ENCODE assay signal across 20 cellular contexts in the genomic region with DNA sequence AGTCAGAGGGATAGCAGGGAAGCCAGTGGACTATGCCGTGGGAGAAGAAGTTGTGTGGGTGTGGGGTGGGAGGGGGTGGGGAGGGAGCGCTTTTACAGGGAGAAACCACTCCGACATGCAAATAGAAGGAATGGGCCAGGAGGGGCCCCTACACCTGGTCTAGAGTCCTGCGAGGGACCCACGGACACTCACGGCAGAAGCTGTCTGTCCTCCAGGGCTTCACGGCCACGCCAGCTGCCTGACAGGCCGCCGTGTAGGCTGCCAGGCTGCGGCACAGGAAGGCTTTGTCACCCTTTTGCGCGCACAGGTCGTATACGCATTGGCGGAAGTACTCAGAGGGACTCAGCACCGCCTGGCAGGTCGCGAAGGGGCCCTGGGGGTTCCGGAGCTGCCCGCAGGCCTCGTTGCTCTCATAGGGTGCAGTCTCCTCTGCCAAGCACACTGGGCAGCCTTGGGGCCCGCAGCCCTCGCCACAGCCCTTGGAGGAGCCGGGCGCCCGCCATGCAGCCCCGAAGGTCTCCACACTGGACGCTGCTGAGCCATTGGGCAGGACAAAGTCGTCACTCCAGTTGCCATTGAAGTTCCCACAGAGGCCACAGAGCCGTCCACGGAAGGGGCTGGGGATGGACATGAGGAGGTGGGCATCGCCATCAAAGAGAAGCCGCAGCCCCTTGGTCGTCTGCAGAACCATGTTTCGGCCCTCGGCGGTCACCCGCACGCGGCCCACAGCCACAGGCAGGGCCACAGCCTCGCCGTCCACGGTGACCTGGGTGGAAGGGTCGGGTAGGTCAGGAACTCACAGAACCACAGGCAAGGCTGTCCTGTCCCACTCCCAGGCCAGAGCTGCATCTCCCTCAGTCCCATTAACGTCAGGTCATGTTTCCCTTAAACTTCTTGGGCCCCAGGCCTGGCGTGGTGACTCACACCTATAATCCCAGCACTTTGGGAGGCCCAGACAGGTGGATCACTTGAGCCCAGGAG. TPM values are rescaled to one million over a fixed set of nuclear protein-coding genes. Genes with fewer than 3 reads are reported as not detected.
A peak's percentile ranks its signal among the peaks of the same experiment; 100 is the strongest.
DNase-seq lines count a peak whose midpoint lies in the region; ATAC-seq, FAIRE-seq and TF ChIP-seq lines count a peak whose summit lies in the region.
"Had no signal": no experiment of that assay in that cellular context is flagged by ENCODE, and none has a peak within 500 bp of the region (broad histone marks: within the 10 kb centered on the region; RNA-seq: fewer than 3 reads in every experiment).

No MANE protein-coding gene starts in this region.

- no peaks in the 10 kb centered on the region for H3K79me2 ChIP-seq in K562 (ENCODE audit: control insufficient read depth, insufficient read depth, low read length)

- BruUV-seq in K562 (replicated peaks; lab: Mats Ljungman, UMichigan) = no TSS peak

- no peak overlapping the region for H2AFZ ChIP-seq in K562 (ENCODE audit: low read depth, low read length)
- H2AFZ ChIP-seq: GM23248 had no signal

- DNase-seq in activated naive CD4-positive, alpha-beta T cell treated with anti-CD3 and anti-CD28 coated beads, Interleukin-2, amount 10 ng/mL, durations not matched to agents 7 days and 5 days = no peak
- no peak for DNase-seq in activated naive CD4-positive, alpha-beta T cell treated with anti-CD3 and anti-CD28 coated beads, Interleukin-2, amount 50 U/mL, for 72 hours (ENCODE audit: low spot score in 2 of 2)
- no peak for DNase-seq in K562 (ENCODE audit: extremely low read depth in 1 of 4, low spot score in 3 of 4)
- peak; percentile 52 for DNase-seq in islet precursor cell
- no peak for DNase-seq in central memory CD4-positive, alpha-beta T cell
- no peak for DNase-seq in natural killer cell
- DNase-seq: 8988T; CD4-positive, alpha-beta memory T cell; DMS153; DND-41; EL; GM23248; IMR-90 had no signal

- 0 out of 6 replicates have a peak, but pooled peaks of 1 of the 3 experiments have one; percentile 18 for TF ChIP-seq CTCF in K562 (IDR thresholded peaks at IDR 0.05 in 2 of 3, conservative IDR thresholded peaks at IDR 0.05 in 1 of 3; ENCODE audit: insufficient read depth in 2 of 3, low read depth in 1 of 3, low read length in 3 of 3)
- no peak for TF ChIP-seq CTCF in natural killer cell (IDR thresholded peaks at IDR 0.05)

- TF ChIP-seq EP300 in K562 (IDR thresholded peaks at IDR 0.05; ENCODE audit: low read length) = no peak

- no peak for TF ChIP-seq POLR2A in K562 (conservative IDR thresholded peaks at IDR 0.05)

- H3K36me3 Mint-ChIP-seq in activated naive CD4-positive, alpha-beta T cell treated with anti-CD3 and anti-CD28 coated beads, Interleukin-2, amount 10 ng/mL, durations not matched to agents 7 days and 5 days = no peaks in the 10 kb centered on the region
- H3K36me3 Mint-ChIP-seq in activated naive CD4-positive, alpha-beta T cell treated with anti-CD3 and anti-CD28 coated beads, Interleukin-2, amount 50 U/mL, for 72 hours = no peaks in the 10 kb centered on the region
- H3K36me3 Mint-ChIP-seq in natural killer cell = no peaks in the 10 kb centered on the region
- H3K36me3 Mint-ChIP-seq: CD14-positive monocyte had no signal

- no peak for TF ChIP-seq RAD21 in K562 (CRISPR knock-in tag; conservative IDR thresholded peaks at IDR 0.05 in 1 of 2, IDR thresholded peaks at IDR 0.05 in 1 of 2)

- no peaks in the 10 kb centered on the region for H4K20me1 ChIP-seq in K562 (replicated peaks; ENCODE audit: control insufficient read depth, insufficient read depth, low read length)
- H4K20me1 ChIP-seq: BLaER1 had no signal

- H3K4me2 ChIP-seq in K562 (ENCODE audit: insufficient read depth, low read length) = no peak overlapping the region
- H3K4me2 ChIP-seq: BLaER1 had no signal

- H3K27me3 Mint-ChIP-seq in activated naive CD4-positive, alpha-beta T cell treated with anti-CD3 and anti-CD28 coated beads, Interleukin-2, amount 10 ng/mL, durations not matched to agents 7 days and 5 days = no peaks in the 10 kb centered on the region
- no peaks in the 10 kb centered on the region for H3K27me3 Mint-ChIP-seq in natural killer cell (ENCODE audit: low read depth in 2 of 2)
- H3K27me3 Mint-ChIP-seq: CD4-positive, alpha-beta memory T cell had no signal

- intact Hi-C loops in K562 (cut with micrococcal nuclease) (no loop called here), natural killer cell (cut with micrococcal nuclease) (no loop called here)

- FAIRE-seq in K562 (lab: Jason Lieb, UNC) = no peak
- FAIRE-seq: GM12878, H54, HTR-8/SVneo had no signal

- peaks cover 15 to 57% of the 10 kb centered on the region in 2 experiments for H3K27me3 ChIP-seq in K562 (ENCODE audit: control insufficient read depth in 2 of 2, insufficient read depth in 2 of 2, low read length in 2 of 2)
- H3K27me3 ChIP-seq: BLaER1 had no signal

- peaks cover 3% of the 10 kb centered on the region for H3K9me1 ChIP-seq in K562 (ENCODE audit: control insufficient read depth, insufficient read depth, low read length)

- 26% methylated on average over 36 of the region's 47 CpGs for WGBS in K562 (ENCODE audit: insufficient coverage, low coverage, missing lambda C conversion rate)

- in situ Hi-C loops in K562 (cut with MboI) = no loop called here

- H3K4me3 ChIP-seq in K562 = no peak overlapping the region
- H3K4me3 ChIP-seq: BLaER1, GM12878, GM23248 had no signal

- POLR2A ChIA-PET in K562 (lab: Yijun Ruan, JAX) = no interaction called here

- H3K4me1 ChIP-seq in K562 (replicated peaks in 1 of 2; ENCODE audit: control insufficient read depth in 2 of 2, insufficient read depth in 2 of 2, low read length in 2 of 2) = peaks cover 0 to 21% of the 10 kb centered on the region in 2 experiments; a peak in 2 of 5 replicates
- H3K4me1 ChIP-seq: BLaER1 had no signal

- H3K4me1 Mint-ChIP-seq in activated naive CD4-positive, alpha-beta T cell treated with anti-CD3 and anti-CD28 coated beads, Interleukin-2, amount 10 ng/mL, durations not matched to agents 7 days and 5 days = no peaks in the 10 kb centered on the region
- no peaks in the 10 kb centered on the region for H3K4me1 Mint-ChIP-seq in natural killer cell
- H3K4me1 Mint-ChIP-seq: CD14-positive monocyte; CD4-positive, alpha-beta memory T cell had no signal

- no peak overlapping the region for H3K27ac ChIP-seq in K562 (ENCODE audit: extremely low read depth, low read depth, low read length)
- H3K27ac ChIP-seq: BLaER1, GM23248 had no signal

- H3K9me3 Mint-ChIP-seq in activated naive CD4-positive, alpha-beta T cell treated with anti-CD3 and anti-CD28 coated beads, Interleukin-2, amount 10 ng/mL, durations not matched to agents 7 days and 5 days = no peaks in the 10 kb centered on the region
- H3K9me3 Mint-ChIP-seq in activated naive CD4-positive, alpha-beta T cell treated with anti-CD3 and anti-CD28 coated beads, Interleukin-2, amount 50 U/mL, for 72 hours = no peaks in the 10 kb centered on the region
- no peaks in the 10 kb centered on the region for H3K9me3 Mint-ChIP-seq in natural killer cell
- H3K9me3 Mint-ChIP-seq: CD4-positive, alpha-beta memory T cell had no signal

- no peaks in the 10 kb centered on the region for H3K36me3 ChIP-seq in K562 (ENCODE audit: control insufficient read depth, insufficient read depth, low read length)
- H3K36me3 ChIP-seq: BLaER1 had no signal

- CTCF ChIA-PET in activated naive CD4-positive, alpha-beta T cell treated with anti-CD3 and anti-CD28 coated beads, Interleukin-2, amount 10 ng/mL, durations not matched to agents 7 days and 5 days (lab: Charles Lee) = no interaction called here
- CTCF ChIA-PET in K562 (lab: Yijun Ruan, JAX; ENCODE audit: low intra/inter-chr PET ratio) = no interaction called here

- ATAC-seq in activated naive CD4-positive, alpha-beta T cell treated with anti-CD3 and anti-CD28 coated beads, Interleukin-2, amount 50 U/mL, for 72 hours = no peak
- ATAC-seq in K562 (peak; percentile 63), natural killer cell (no peak), GM21367 (IDR thresholded peaks at IDR 0.05; ENCODE audit: unreplicated experiment) (no peak)
- ATAC-seq: GM12878, HCT116 had no signal

- H3K4me3 Mint-ChIP-seq in activated naive CD4-positive, alpha-beta T cell treated with anti-CD3 and anti-CD28 coated beads, Interleukin-2, amount 10 ng/mL, durations not matched to agents 7 days and 5 days = no peak overlapping the region
- no peak overlapping the region for H3K4me3 Mint-ChIP-seq in natural killer cell
- H3K4me3 Mint-ChIP-seq: CD14-positive monocyte; CD4-positive, alpha-beta memory T cell had no signal

- H3K9ac ChIP-seq in K562 (ENCODE audit: insufficient read depth in 1 of 2, low read depth in 2 of 2, low read length in 2 of 2) = peak overlapping the region in 1 of 2 experiments; percentile 64; a peak in 1 of 4 replicates
- H3K9ac ChIP-seq: BLaER1, GM23248 had no signal

- no peaks in the 10 kb centered on the region for H3K9me3 ChIP-seq in K562 (replicated peaks; ENCODE audit: control insufficient read depth, insufficient read depth, low read depth, low read length)
- H3K9me3 ChIP-seq: BLaER1 had no signal

- peak overlapping the region; percentile 30 for H3K27ac Mint-ChIP-seq in activated naive CD4-positive, alpha-beta T cell treated with anti-CD3 and anti-CD28 coated beads, Interleukin-2, amount 10 ng/mL, durations not matched to agents 7 days and 5 days
- peak overlapping the region in 1 of 2 donors; percentile 61 for H3K27ac Mint-ChIP-seq in activated naive CD4-positive, alpha-beta T cell treated with anti-CD3 and anti-CD28 coated beads, Interleukin-2, amount 50 U/mL, for 72 hours
- no peak overlapping the region for H3K27ac Mint-ChIP-seq in natural killer cell
- H3K27ac Mint-ChIP-seq: CD14-positive monocyte had no signal

RNA-seq across cellular contexts. Expression of gene FBL, which starts 26.0 kb away (rescaled TPM):
- 100 to 1,000 TPM; 515 to 771 TPM for total RNA-seq in activated naive CD4-positive, alpha-beta T cell treated with anti-CD3 and anti-CD28 coated beads, Interleukin-2, amount 50 U/mL, for 72 hours
- total RNA-seq in K562 (2011; cell fraction: chromatin; rRNA removed; ENCODE audit: low replicate concordance) = 90.3 and 153 TPM in 2 replicates
- 155 and 156 TPM in 2 replicates for total RNA-seq in K562 (2011; cell fraction: nucleolus; rRNA removed)
- 201 and 290 TPM in 2 replicates for total RNA-seq in K562 (2011; cell fraction: nucleoplasm; rRNA removed)
- total RNA-seq in K562 (2014; rRNA removed) = 448 and 524 TPM in 2 replicates
- 676 and 696 TPM in 2 replicates for total RNA-seq in K562 (2014; rRNA removed; fragmentation: Illumina TruSeq; extraction: Trizol)
- 565 and 575 TPM in 2 replicates for total RNA-seq in K562 (2015; rRNA removed; fragmentation: Illumina TruSeq; extraction: Trizol)
- total RNA-seq in K562 (2021) = 761 and 811 TPM in 2 replicates
- 843 and 1,244 TPM in 2 replicates for polyA plus RNA-seq in K562 (2011; rRNA removed)
- 1,200 and 1,290 TPM in 2 replicates for polyA plus RNA-seq in K562 (2011; cell fraction: cytosol; rRNA removed)
- polyA plus RNA-seq in K562 (2011; cell fraction: nucleus; rRNA removed) = 284 and 323 TPM in 2 replicates
- polyA plus RNA-seq in K562 (2012) = 476 and 792 TPM in 2 replicates
- polyA plus RNA-seq in K562 (2014; fragmentation: Illumina TruSeq; extraction: Trizol) = 1,561 and 1,696 TPM in 2 replicates
- polyA plus RNA-seq in K562 (2014; fragmentation: Nextera tagmentation; extraction: Ambion mirVana) = 100 to 1,000 TPM; 201 to 235 TPM
- 672 and 721 TPM in 2 replicates for polyA plus RNA-seq in K562 (2014; rRNA removed)
- 930 and 947 TPM in 2 replicates for polyA minus RNA-seq in K562 (2011; rRNA and poly(A)+ RNA removed)
- polyA minus RNA-seq in K562 (2011; cell fraction: cytosol; rRNA and poly(A)+ RNA removed) = 316 and 353 TPM in 2 replicates
- polyA minus RNA-seq in K562 (2011; cell fraction: nucleus; rRNA and poly(A)+ RNA removed) = 33.4 and 57.8 TPM in 2 replicates
- 100 to 1,000 TPM; 181 to 213 (median 201) TPM for total RNA-seq in natural killer cell

RNA-seq across cellular contexts. Expression of gene DYRK1B, which starts 38.2 kb away (rescaled TPM):
- total RNA-seq in activated naive CD4-positive, alpha-beta T cell treated with anti-CD3 and anti-CD28 coated beads, Interleukin-2, amount 50 U/mL, for 72 hours = 10 to 100 TPM in 1 of 2 donors, 1 to 10 TPM in 1; 8.9 to 10.3 TPM
- 12.5 and 24.0 TPM in 2 replicates for total RNA-seq in K562 (2011; cell fraction: chromatin; rRNA removed; ENCODE audit: low replicate concordance)
- total RNA-seq in K562 (2011; cell fraction: nucleolus; rRNA removed) = 15.0 and 17.8 TPM in 2 replicates
- 10.2 and 12.4 TPM in 2 replicates for total RNA-seq in K562 (2011; cell fraction: nucleoplasm; rRNA removed)
- total RNA-seq in K562 (2014; rRNA removed) (2.5 and 3.0 TPM in 2 replicates), K562 (2014; rRNA removed; fragmentation: Illumina TruSeq; extraction: Trizol) (0.35 and 0.91 TPM in 2 replicates), K562 (2015; rRNA removed; fragmentation: Illumina TruSeq; extraction: Trizol) (1.1 and 1.3 TPM in 2 replicates), K562 (2021) (5.0 and 5.2 TPM in 2 replicates), natural killer cell (10 to 100 TPM; 27.5 to 54.2 (median 43.8) TPM)
- polyA plus RNA-seq in K562 (2011; rRNA removed) (1.3 and 3.0 TPM in 2 replicates), K562 (2014; fragmentation: Illumina TruSeq; extraction: Trizol) (1.5 and 2.6 TPM in 2 replicates), K562 (2014; fragmentation: Nextera tagmentation; extraction: Ambion mirVana) (not detected), K562 (2014; rRNA removed) (1.4 and 2.0 TPM in 2 replicates)
- 1.1 and 2.3 TPM in 2 replicates for polyA plus RNA-seq in K562 (2011; cell fraction: cytosol; rRNA removed)
- 10.2 and 15.4 TPM in 2 replicates for polyA plus RNA-seq in K562 (2011; cell fraction: nucleus; rRNA removed)
- polyA plus RNA-seq in K562 (2012) = 3.8 and 7.2 TPM in 2 replicates
- polyA minus RNA-seq in K562 (2011; rRNA and poly(A)+ RNA removed) = 2.2 and 3.0 TPM in 2 replicates
- polyA minus RNA-seq in K562 (2011; cell fraction: cytosol; rRNA and poly(A)+ RNA removed) = 5.1 and 6.6 TPM in 2 replicates
- polyA minus RNA-seq in K562 (2011; cell fraction: nucleus; rRNA and poly(A)+ RNA removed) = 5.7 and 6.7 TPM in 2 replicates
